Comparison of ENCODE assay signal across 1 cellular context in the genomic region with DNA sequence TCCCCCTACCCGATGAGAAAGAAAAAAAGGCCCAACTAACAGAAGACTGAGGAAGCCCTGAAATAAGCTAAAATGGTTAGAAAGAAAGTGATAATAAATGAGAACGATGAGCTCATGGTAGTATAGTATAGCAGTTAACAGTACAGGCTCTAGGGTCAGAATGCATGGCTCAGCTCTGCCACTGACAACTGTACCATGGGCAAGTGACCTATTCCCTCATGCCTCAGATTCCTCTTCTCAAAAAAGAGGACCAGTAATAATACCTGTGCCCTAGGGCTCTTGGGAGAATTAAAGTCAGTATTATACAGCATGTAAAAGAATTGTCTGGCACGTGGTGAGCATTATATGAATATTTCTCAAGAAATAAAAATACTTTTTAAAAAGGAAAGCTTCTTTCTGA.
TF ChIP-seq lines count a peak whose summit lies in the region.

No MANE protein-coding gene starts in this region.

TF ChIP-seq in WTC11, 78 proteins besides CTCF, POLR2A, EP300 and RAD21 (continued from another document):
- TF ChIP-seq, protein P1, sequence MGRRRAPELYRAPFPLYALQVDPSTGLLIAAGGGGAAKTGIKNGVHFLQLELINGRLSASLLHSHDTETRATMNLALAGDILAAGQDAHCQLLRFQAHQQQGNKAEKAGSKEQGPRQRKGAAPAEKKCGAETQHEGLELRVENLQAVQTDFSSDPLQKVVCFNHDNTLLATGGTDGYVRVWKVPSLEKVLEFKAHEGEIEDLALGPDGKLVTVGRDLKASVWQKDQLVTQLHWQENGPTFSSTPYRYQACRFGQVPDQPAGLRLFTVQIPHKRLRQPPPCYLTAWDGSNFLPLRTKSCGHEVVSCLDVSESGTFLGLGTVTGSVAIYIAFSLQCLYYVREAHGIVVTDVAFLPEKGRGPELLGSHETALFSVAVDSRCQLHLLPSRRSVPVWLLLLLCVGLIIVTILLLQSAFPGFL (CRISPR knock-in tag; IDR thresholded peaks at IDR 0.05; ENCODE audit: borderline replicate concordance): no peak
- TF ChIP-seq, protein P2, sequence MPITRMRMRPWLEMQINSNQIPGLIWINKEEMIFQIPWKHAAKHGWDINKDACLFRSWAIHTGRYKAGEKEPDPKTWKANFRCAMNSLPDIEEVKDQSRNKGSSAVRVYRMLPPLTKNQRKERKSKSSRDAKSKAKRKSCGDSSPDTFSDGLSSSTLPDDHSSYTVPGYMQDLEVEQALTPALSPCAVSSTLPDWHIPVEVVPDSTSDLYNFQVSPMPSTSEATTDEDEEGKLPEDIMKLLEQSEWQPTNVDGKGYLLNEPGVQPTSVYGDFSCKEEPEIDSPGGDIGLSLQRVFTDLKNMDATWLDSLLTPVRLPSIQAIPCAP (CRISPR knock-in tag; IDR thresholded peaks at IDR 0.05): no peak
- TF ChIP-seq ZNF121 (CRISPR knock-in tag; IDR thresholded peaks at IDR 0.05) (no peak), ZNF138 (CRISPR knock-in tag; conservative IDR thresholded peaks at IDR 0.05) (no peak), GRHL2 (CRISPR knock-in tag; IDR thresholded peaks at IDR 0.05; ENCODE audit: insufficient replicate concordance, severe bottlenecking) (no peak)
- TF ChIP-seq, protein P3, sequence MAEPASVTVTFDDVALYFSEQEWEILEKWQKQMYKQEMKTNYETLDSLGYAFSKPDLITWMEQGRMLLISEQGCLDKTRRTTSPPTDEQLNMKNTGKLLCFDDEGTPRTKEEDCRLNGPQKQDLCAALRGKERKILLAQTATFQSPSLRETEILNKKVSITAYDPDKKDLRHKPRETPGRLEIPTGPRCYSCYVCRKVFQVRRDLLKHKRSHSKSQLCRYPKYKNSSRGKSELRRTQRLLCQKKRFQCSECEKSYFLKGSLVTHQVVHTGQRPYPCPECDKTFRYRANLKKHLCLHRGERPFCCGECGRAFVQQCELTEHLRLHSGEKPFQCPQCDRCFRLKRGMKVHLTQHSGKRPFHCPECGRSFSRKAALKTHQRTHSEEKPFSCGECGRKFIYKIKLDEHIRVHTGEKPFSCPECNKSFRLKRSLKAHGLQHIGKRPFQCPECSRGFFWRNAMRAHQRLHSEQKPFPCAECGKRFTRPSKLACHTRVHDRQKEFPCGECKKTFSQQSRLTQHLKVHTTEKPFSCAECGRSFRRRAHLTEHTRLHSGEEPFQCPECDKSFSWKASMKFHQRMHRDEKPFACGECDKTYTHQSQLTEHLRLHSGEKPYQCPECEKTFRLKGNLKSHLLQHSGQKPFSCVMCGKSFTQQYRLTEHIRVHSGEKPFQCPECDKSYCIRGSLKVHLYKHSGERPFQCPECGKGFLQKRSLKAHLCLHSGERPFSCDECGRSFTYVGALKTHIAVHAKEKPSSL (CRISPR knock-in tag; conservative IDR thresholded peaks at IDR 0.05): no peak
- TF ChIP-seq, protein P4, sequence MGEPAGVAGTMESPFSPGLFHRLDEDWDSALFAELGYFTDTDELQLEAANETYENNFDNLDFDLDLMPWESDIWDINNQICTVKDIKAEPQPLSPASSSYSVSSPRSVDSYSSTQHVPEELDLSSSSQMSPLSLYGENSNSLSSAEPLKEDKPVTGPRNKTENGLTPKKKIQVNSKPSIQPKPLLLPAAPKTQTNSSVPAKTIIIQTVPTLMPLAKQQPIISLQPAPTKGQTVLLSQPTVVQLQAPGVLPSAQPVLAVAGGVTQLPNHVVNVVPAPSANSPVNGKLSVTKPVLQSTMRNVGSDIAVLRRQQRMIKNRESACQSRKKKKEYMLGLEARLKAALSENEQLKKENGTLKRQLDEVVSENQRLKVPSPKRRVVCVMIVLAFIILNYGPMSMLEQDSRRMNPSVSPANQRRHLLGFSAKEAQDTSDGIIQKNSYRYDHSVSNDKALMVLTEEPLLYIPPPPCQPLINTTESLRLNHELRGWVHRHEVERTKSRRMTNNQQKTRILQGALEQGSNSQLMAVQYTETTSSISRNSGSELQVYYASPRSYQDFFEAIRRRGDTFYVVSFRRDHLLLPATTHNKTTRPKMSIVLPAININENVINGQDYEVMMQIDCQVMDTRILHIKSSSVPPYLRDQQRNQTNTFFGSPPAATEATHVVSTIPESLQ (CRISPR knock-in tag; IDR thresholded peaks at IDR 0.05): no peak
